27 cellular contexts compared by ENCODE assay signal in genomic region chr10:89159761-89160160, GRCh38. TPM values are rescaled to one million over a fixed set of nuclear protein-coding genes. Genes with fewer than 3 reads are reported as not detected.
"Had no signal": no experiment of that assay in that cellular context is flagged by ENCODE, and none has a peak within 500 bp of the region (broad histone marks: within the 10 kb centered on the region; RNA-seq: fewer than 3 reads in every experiment).

No MANE protein-coding gene starts in this region.

- DNase-seq: activated CD4-positive, alpha-beta memory T cell treated with anti-CD3 and anti-CD28 coated beads, Interleukin-2, amount 10 ng/mL, durations not matched to agents 7 days and 5 days; activated CD4-positive, alpha-beta T cell treated with anti-CD3 and anti-CD28 coated beads, Interleukin-2, amount 10 ng/mL, durations not matched to agents 7 days and 5 days; activated CD4-positive, CD25-positive, alpha-beta regulatory T cell; activated T-cell treated with anti-CD3 and anti-CD28 coated beads for 4 hours; activated T-cell treated with anti-CD3 and anti-CD28 coated beads, Interleukin-2, amount 50 U/mL, for 72 hours; amniotic stem cell; MM.1S; NCI-H1105; NCI-H1436; NCI-H187; NCI-H2081; NCI-H510A treated with DMSO at 0.1 percent for 48 hours; NCI-H69; NK-92 treated with Interleukin-12 subunit alpha and Interleukin-12 subunit beta, amount 100 ng/mL, for 24 hours; OCI-M1; Right ventricle myocardium superior; RPMI8226; SJCRH30; SK-N-SH; T-helper 1 cell had no signal

- H3K4me1 Mint-ChIP-seq: brain had no signal

- H3K36me3 ChIP-seq: SJCRH30 had no signal

- ATAC-seq: activated T-cell treated with anti-CD3 and anti-CD28 coated beads, Interleukin-2, amount 50 U/mL, for 72 hours; Panc1 had no signal

- H3K27ac Mint-ChIP-seq: activated CD4-positive, alpha-beta memory T cell treated with anti-CD3 and anti-CD28 coated beads, Interleukin-2, amount 10 ng/mL, durations not matched to agents 7 days and 5 days; activated CD4-positive, alpha-beta T cell treated with anti-CD3 and anti-CD28 coated beads, Interleukin-2, amount 10 ng/mL, durations not matched to agents 7 days and 5 days; activated T-cell treated with anti-CD3 and anti-CD28 coated beads, Interleukin-2, amount 50 U/mL, for 72 hours; activated T-helper 2 cell treated with anti-CD3 and anti-CD28 coated beads, Interferon-gamma antibody, Interleukin-2, Interleukin-4, amounts not matched to agents 10 μg/mL and 5 μg/mL and 100 μg/mL, durations not matched to agents 14 hours and 24 hours and 36 hours had no signal

- H3K9me2 ChIP-seq: SK-N-SH had no signal

- H3K4me1 ChIP-seq: SJCRH30 had no signal

- H3K9me3 ChIP-seq: SJCRH30, SK-N-SH had no signal

- H3K9me3 Mint-ChIP-seq: activated CD4-positive, alpha-beta memory T cell treated with anti-CD3 and anti-CD28 coated beads, Interleukin-2, amount 10 ng/mL, durations not matched to agents 7 days and 5 days; activated CD4-positive, alpha-beta T cell treated with anti-CD3 and anti-CD28 coated beads, Interleukin-2, amount 10 ng/mL, durations not matched to agents 7 days and 5 days; activated T-cell treated with anti-CD3 and anti-CD28 coated beads, Interleukin-2, amount 50 U/mL, for 72 hours; activated T-helper 2 cell treated with anti-CD3 and anti-CD28 coated beads, Interferon-gamma antibody, Interleukin-2, Interleukin-4, amounts not matched to agents 10 μg/mL and 5 μg/mL and 100 μg/mL, durations not matched to agents 14 hours and 24 hours and 36 hours had no signal

- H3K36me3 Mint-ChIP-seq: brain had no signal

- H3K27me3 Mint-ChIP-seq: brain had no signal

- H3K27me3 ChIP-seq: SJCRH30 had no signal

- H3K27ac ChIP-seq: SJCRH30, VCaP had no signal

- H3K4me3 ChIP-seq: SJCRH30 had no signal

- H3K4me3 Mint-ChIP-seq: activated CD4-positive, alpha-beta memory T cell treated with anti-CD3 and anti-CD28 coated beads, Interleukin-2, amount 10 ng/mL, durations not matched to agents 7 days and 5 days; activated CD4-positive, alpha-beta T cell treated with anti-CD3 and anti-CD28 coated beads, Interleukin-2, amount 10 ng/mL, durations not matched to agents 7 days and 5 days; activated naive CD4-positive, alpha-beta T cell treated with anti-CD3 and anti-CD28 coated beads, Interleukin-2, amount 50 U/mL, for 24 hours; activated T-cell treated with anti-CD3 and anti-CD28 coated beads, Interleukin-2, amount 50 U/mL, for 72 hours; brain had no signal

- H3K4me2 ChIP-seq: SK-N-SH had no signal

RNA-seq across cellular contexts. Expression of gene CH25H, which starts 47.4 kb away (rescaled TPM):
- total RNA-seq: activated CD4-positive, alpha-beta memory T cell treated with anti-CD3 and anti-CD28 coated beads, Interleukin-2, amount 10 ng/mL, durations not matched to agents 7 days and 5 days; activated CD4-positive, alpha-beta T cell treated with anti-CD3 and anti-CD28 coated beads, Interleukin-2, amount 10 ng/mL, durations not matched to agents 7 days and 5 days; activated CD8-positive, alpha-beta memory T cell treated with anti-CD3 and anti-CD28 coated beads for 36 hours; activated T-helper 2 cell treated with anti-CD3 and anti-CD28 coated beads, Interferon-gamma antibody, Interleukin-2, Interleukin-4, amounts not matched to agents 10 μg/mL and 5 μg/mL and 100 μg/mL, durations not matched to agents 14 hours and 24 hours and 36 hours; T-helper 2 cell treated with Interferon-gamma antibody and Interleukin-4, amounts not matched to agents 100 ng/mL and 5 ng/mL, for 36 hours had no signal
- polyA plus RNA-seq: SK-N-SH had no signal
